1 cellular context compared by ENCODE assay signal in genomic region chr20:51374961-51375360, GRCh38.
TF ChIP-seq lines count a peak whose summit lies in the region.

No MANE protein-coding gene starts in this region.

TF ChIP-seq in HepG2, 621 proteins besides CTCF, POLR2A, EP300 and RAD21 (continued from another document):
- TF ChIP-seq RERE (CRISPR knock-in tag; IDR thresholded peaks at IDR 0.05; ENCODE audit: low read depth) (no peak), FOXK2 (IDR thresholded peaks at IDR 0.05) (no peak), HIVEP1 (CRISPR knock-in tag; IDR thresholded peaks at IDR 0.05) (no peak), TAF1 (CRISPR knock-in tag; IDR thresholded peaks at IDR 0.05) (no peak), ZC3H4 (CRISPR knock-in tag; IDR thresholded peaks at IDR 0.05; ENCODE audit: borderline replicate concordance) (no peak)
